In genomic region chr11:117919326-117920275, GRCh38 we compare ENCODE assay signal across 16 cellular contexts. TPM values are rescaled to one million over a fixed set of nuclear protein-coding genes. Genes with fewer than 3 reads are reported as not detected.
DNase-seq lines count a peak whose midpoint lies in the region; ATAC-seq and TF ChIP-seq lines count a peak whose summit lies in the region.
"Had no signal": no experiment of that assay in that cellular context is flagged by ENCODE, and none has a peak within 500 bp of the region (broad histone marks: within the 10 kb centered on the region; RNA-seq: fewer than 3 reads in every experiment).

No MANE protein-coding gene starts in this region.

- no peak overlapping the region for H4K91ac ChIP-seq in mesenchymal stem cell (ENCODE audit: low read length)

- no peak overlapping the region for H2BK120ac ChIP-seq in mesenchymal stem cell (ENCODE audit: low read depth, low read length)

- H3K4me1 Mint-ChIP-seq in activated CD4-positive, alpha-beta T cell treated with anti-CD3 and anti-CD28 coated beads for 36 hours, result peaks cover 11% of the 10 kb centered on the region
- peaks cover 10% of the 10 kb centered on the region for H3K4me1 Mint-ChIP-seq in activated T-helper 2 cell treated with anti-CD3 and anti-CD28 coated beads, Interferon-gamma antibody, Interleukin-2, Interleukin-4, amounts not matched to agents 10 μg/mL and 5 μg/mL and 100 μg/mL, durations not matched to agents 14 hours and 24 hours and 36 hours (ENCODE audit: low read depth)

- H3K27ac ChIP-seq in mesenchymal stem cell (ENCODE audit: low read length, poor library complexity, severe bottlenecking), result no peak overlapping the region
- H3K27ac ChIP-seq: VCaP had no signal

- H2BK5ac ChIP-seq in mesenchymal stem cell (ENCODE audit: low read depth, low read length, poor library complexity, severe bottlenecking), result no peak overlapping the region

- H3K4me3 ChIP-seq in mesenchymal stem cell (ENCODE audit: insufficient read depth in 1 of 2, low read depth in 1 of 2, low read length in 2 of 2), result no peak overlapping the region

- H2AFZ ChIP-seq in mesenchymal stem cell (ENCODE audit: low read depth, low read length), result no peak overlapping the region

- no peak for TF ChIP-seq CTCF in omental fat pad (IDR thresholded peaks at IDR 0.05)

- intact Hi-C loops in activated CD4-positive, alpha-beta T cell treated with anti-CD3 and anti-CD28 coated beads for 36 hours (cut with DNase I, micrococcal nuclease), result no loop called here
- intact Hi-C loops in activated T-helper 2 cell treated with anti-CD3 and anti-CD28 coated beads, Interferon-gamma antibody, Interleukin-2, Interleukin-4, amounts not matched to agents 10 μg/mL and 5 μg/mL and 100 μg/mL, durations not matched to agents 14 hours and 24 hours and 36 hours (cut with micrococcal nuclease), result loop anchor here (1.0 kb wide), 1 partner anchor 12 kb away; no protein-coding TSS in a partner anchor

- CTCF ChIA-PET in activated CD4-positive, alpha-beta T cell treated with anti-CD3 and anti-CD28 coated beads for 36 hours (lab: Charles Lee), result interaction anchor here (0.5 to 4.6 kb wide), 10 partner anchors 9 to 114 kb away, joined by 3 to 22 read pairs (median 3); no protein-coding TSS in a partner anchor

- H3K4ac ChIP-seq in mesenchymal stem cell (ENCODE audit: low read depth in 1 of 2, low read length in 2 of 2), result no peak overlapping the region

- no peak overlapping the region for H3K9ac ChIP-seq in mesenchymal stem cell (ENCODE audit: low read length)

- no peaks in the 10 kb centered on the region for H3K9me3 ChIP-seq in mesenchymal stem cell (ENCODE audit: control insufficient read depth, low read length)

- no peak overlapping the region for H3K18ac ChIP-seq in mesenchymal stem cell (ENCODE audit: low read depth in 1 of 2, low read length in 2 of 2)

- H3K4me2 ChIP-seq in mesenchymal stem cell (ENCODE audit: low read length, poor library complexity, severe bottlenecking), result no peak overlapping the region

- H3K9me3 Mint-ChIP-seq in activated CD4-positive, alpha-beta T cell treated with anti-CD3 and anti-CD28 coated beads for 36 hours (ENCODE audit: low read depth), result no peaks in the 10 kb centered on the region
- H3K9me3 Mint-ChIP-seq in activated T-helper 2 cell treated with anti-CD3 and anti-CD28 coated beads, Interferon-gamma antibody, Interleukin-2, Interleukin-4, amounts not matched to agents 10 μg/mL and 5 μg/mL and 100 μg/mL, durations not matched to agents 14 hours and 24 hours and 36 hours, result no peaks in the 10 kb centered on the region

- H3K27me3 ChIP-seq in mesenchymal stem cell (ENCODE audit: control insufficient read depth in 1 of 2, insufficient read depth in 1 of 2, low read length in 2 of 2), result peaks cover 27 to 77% of the 10 kb centered on the region in 2 experiments

- POLR2A ChIA-PET in activated CD4-positive, alpha-beta T cell treated with anti-CD3 and anti-CD28 coated beads for 36 hours (lab: Charles Lee), result no interaction called here

- H3K36me3 ChIP-seq in mesenchymal stem cell (ENCODE audit: control insufficient read depth in 1 of 2, insufficient read depth in 2 of 2, low read depth in 1 of 2, low read length in 2 of 2), result no peaks in the 10 kb centered on the region

- H2BK12ac ChIP-seq in mesenchymal stem cell (ENCODE audit: low read length in 2 of 2), result no peak overlapping the region

- WGBS in mesenchymal stem cell, result 85% methylated on average over 11 of the region's 11 CpGs

- DNase-seq in activated CD4-positive, alpha-beta T cell treated with anti-CD3 and anti-CD28 coated beads for 36 hours, result peak; percentile 49
- DNase-seq in activated CD4-positive, alpha-beta T cell treated with anti-CD3 and anti-CD28 coated beads for 4 hours, result no peak
- no peak for DNase-seq in activated T-helper 2 cell treated with anti-CD3 and anti-CD28 coated beads, Interferon-gamma antibody, Interleukin-2, Interleukin-4, amounts not matched to agents 10 μg/mL and 5 μg/mL and 100 μg/mL, durations not matched to agents 14 hours and 24 hours and 36 hours (ENCODE audit: low spot score)
- DNase-seq in omental fat pad (ENCODE audit: low spot score), result peak; percentile 1
- no peak for DNase-seq in mesenchymal stem cell
- no peak for DNase-seq in NCI-H2227 (lab: John Stamatoyannopoulos, UW; ENCODE audit: unreplicated experiment)
- DNase-seq: dermis blood vessel endothelial cell; DMS153; foreskin melanocyte; NCI-H226; stimulated activated CD4-positive, alpha-beta T cell treated with anti-CD3 and anti-CD28 coated beads, Interleukin-4, amount 100 ng/mL, for 4 hours had no signal

- H3K23ac ChIP-seq in mesenchymal stem cell (ENCODE audit: low read length in 2 of 2), result no peak overlapping the region

- H3K4me1 ChIP-seq in mesenchymal stem cell (ENCODE audit: control insufficient read depth, insufficient read depth, low read depth, low read length), result peaks cover 2% of the 10 kb centered on the region

- H3K36me3 Mint-ChIP-seq in activated CD4-positive, alpha-beta T cell treated with anti-CD3 and anti-CD28 coated beads for 36 hours (ENCODE audit: low read depth), result no peaks in the 10 kb centered on the region
- no peaks in the 10 kb centered on the region for H3K36me3 Mint-ChIP-seq in activated T-helper 2 cell treated with anti-CD3 and anti-CD28 coated beads, Interferon-gamma antibody, Interleukin-2, Interleukin-4, amounts not matched to agents 10 μg/mL and 5 μg/mL and 100 μg/mL, durations not matched to agents 14 hours and 24 hours and 36 hours (ENCODE audit: low read depth)

- no peak overlapping the region for H4K8ac ChIP-seq in mesenchymal stem cell (ENCODE audit: low read length)

- H3K14ac ChIP-seq in mesenchymal stem cell (ENCODE audit: low read length in 2 of 2), result no peak overlapping the region

- H3K27me3 Mint-ChIP-seq in activated CD4-positive, alpha-beta T cell treated with anti-CD3 and anti-CD28 coated beads for 36 hours, result no peaks in the 10 kb centered on the region
- no peaks in the 10 kb centered on the region for H3K27me3 Mint-ChIP-seq in activated T-helper 2 cell treated with anti-CD3 and anti-CD28 coated beads, Interferon-gamma antibody, Interleukin-2, Interleukin-4, amounts not matched to agents 10 μg/mL and 5 μg/mL and 100 μg/mL, durations not matched to agents 14 hours and 24 hours and 36 hours (ENCODE audit: low read depth)

- peak overlapping the region; percentile 33 for H3K27ac Mint-ChIP-seq in activated CD4-positive, alpha-beta T cell treated with anti-CD3 and anti-CD28 coated beads for 36 hours
- peak overlapping the region; percentile 34 for H3K27ac Mint-ChIP-seq in activated T-helper 2 cell treated with anti-CD3 and anti-CD28 coated beads, Interferon-gamma antibody, Interleukin-2, Interleukin-4, amounts not matched to agents 10 μg/mL and 5 μg/mL and 100 μg/mL, durations not matched to agents 14 hours and 24 hours and 36 hours
- H3K27ac Mint-ChIP-seq: progenitor cell of endocrine pancreas had no signal

- no peak overlapping the region for H2BK15ac ChIP-seq in mesenchymal stem cell (ENCODE audit: low read depth, poor library complexity, severe bottlenecking)

- no peak overlapping the region for H3K4me3 Mint-ChIP-seq in activated CD4-positive, alpha-beta T cell treated with anti-CD3 and anti-CD28 coated beads for 36 hours
- H3K4me3 Mint-ChIP-seq in activated T-helper 2 cell treated with anti-CD3 and anti-CD28 coated beads, Interferon-gamma antibody, Interleukin-2, Interleukin-4, amounts not matched to agents 10 μg/mL and 5 μg/mL and 100 μg/mL, durations not matched to agents 14 hours and 24 hours and 36 hours (ENCODE audit: low read depth), result no peak overlapping the region

- peak; percentile 100 for ATAC-seq in activated CD4-positive, alpha-beta T cell treated with anti-CD3 and anti-CD28 coated beads for 36 hours
- ATAC-seq in GM18868 (IDR thresholded peaks at IDR 0.05; ENCODE audit: unreplicated experiment) (peak; percentile 57), omental fat pad (ENCODE audit: low FRiP score) (no peak), GM18909 (IDR thresholded peaks at IDR 0.05; ENCODE audit: poor library complexity, unreplicated experiment) (no peak)

- no peak overlapping the region for H2AK5ac ChIP-seq in mesenchymal stem cell (ENCODE audit: low read length, severe bottlenecking)

- H3K79me1 ChIP-seq in mesenchymal stem cell (replicated peaks; ENCODE audit: low read length, poor library complexity, severe bottlenecking), result no peaks in the 10 kb centered on the region

RNA-seq across cellular contexts. Expression of gene TMPRSS13, which starts 9.6 kb away (rescaled TPM):
- 1 to 10 TPM; 1.7 TPM for total RNA-seq in activated CD4-positive, alpha-beta T cell treated with anti-CD3 and anti-CD28 coated beads for 36 hours
- 2.7 and 5.3 TPM in 2 replicates for total RNA-seq in activated T-helper 2 cell treated with anti-CD3 and anti-CD28 coated beads, Interferon-gamma antibody, Interleukin-2, Interleukin-4, amounts not matched to agents 10 μg/mL and 5 μg/mL and 100 μg/mL, durations not matched to agents 14 hours and 24 hours and 36 hours
- total RNA-seq in omental fat pad, result under 1 TPM in 1 of 4 donors, not detected in 3; 0.50 TPM
- not detected for polyA plus RNA-seq in mesenchymal stem cell (2013, experiment 1 of 2)
- not detected for polyA plus RNA-seq in mesenchymal stem cell (2013, experiment 2 of 2)
- total RNA-seq: A673, dermis blood vessel endothelial cell had no signal

RNA-seq across cellular contexts. Expression of gene FXYD6, which starts 43.1 kb away (rescaled TPM):
- under 1 TPM; 0.46 to 0.47 TPM for total RNA-seq in activated CD4-positive, alpha-beta T cell treated with anti-CD3 and anti-CD28 coated beads for 36 hours
- total RNA-seq in activated T-helper 2 cell treated with anti-CD3 and anti-CD28 coated beads, Interferon-gamma antibody, Interleukin-2, Interleukin-4, amounts not matched to agents 10 μg/mL and 5 μg/mL and 100 μg/mL, durations not matched to agents 14 hours and 24 hours and 36 hours, result 0.11 and 0.18 TPM in 2 replicates
- total RNA-seq in omental fat pad, result 10 to 100 TPM; 21.5 to 79.9 (median 25.6) TPM
- polyA plus RNA-seq in mesenchymal stem cell (2013, experiment 1 of 2), result 52.5 TPM
- 53.1 TPM for polyA plus RNA-seq in mesenchymal stem cell (2013, experiment 2 of 2)

Comparison
In these comparisons a context has a peak if more than half of its experiments do, and no peak if none do; other contexts are left out.
1. DNase-seq: peak in activated CD4-positive, alpha-beta T cell treated with anti-CD3 and anti-CD28 coated beads for 36 hours (single experiment) and omental fat pad (single experiment); none in activated CD4-positive, alpha-beta T cell treated with anti-CD3 and anti-CD28 coated beads for 4 hours (0 of 2), activated T-helper 2 cell treated with anti-CD3 and anti-CD28 coated beads, Interferon-gamma antibody, Interleukin-2, Interleukin-4, amounts not matched to agents 10 μg/mL and 5 μg/mL and 100 μg/mL, durations not matched to agents 14 hours and 24 hours and 36 hours (single experiment), mesenchymal stem cell (single experiment) and NCI-H2227 (single experiment).
2. ATAC-seq: peak in activated CD4-positive, alpha-beta T cell treated with anti-CD3 and anti-CD28 coated beads for 36 hours (single experiment) and GM18868 (single experiment); none in omental fat pad (single experiment) and GM18909 (single experiment).
3. RNA of gene FXYD6, which starts 43.1 kb away (total RNA-seq): 21.5 to 79.9 TPM in omental fat pad; 0.46 to 0.47 TPM in activated CD4-positive, alpha-beta T cell treated with anti-CD3 and anti-CD28 coated beads for 36 hours and 0.11 to 0.18 TPM in activated T-helper 2 cell treated with anti-CD3 and anti-CD28 coated beads, Interferon-gamma antibody, Interleukin-2, Interleukin-4, amounts not matched to agents 10 μg/mL and 5 μg/mL and 100 μg/mL, durations not matched to agents 14 hours and 24 hours and 36 hours; every median in the first group is over 10 times any median in the second.